Comparison of ENCODE assay signal across 26 cellular contexts in genomic region chr13:63285426-63285825, GRCh38.
A peak's percentile ranks its signal among the peaks of the same experiment; 100 is the strongest.
DNase-seq lines count a peak whose midpoint lies in the region; ATAC-seq, FAIRE-seq and TF ChIP-seq lines count a peak whose summit lies in the region.
"Had no signal": no experiment of that assay in that cellular context is flagged by ENCODE, and none has a peak within 500 bp of the region (broad histone marks: within the 10 kb centered on the region; RNA-seq: fewer than 3 reads in every experiment).

No MANE protein-coding gene starts in this region.

- H3K4me1 ChIP-seq in HEK293 (ENCODE audit: control insufficient read depth, insufficient read depth, low read length) = no peaks in the 10 kb centered on the region
- no peaks in the 10 kb centered on the region for H3K4me1 ChIP-seq in suprapubic skin
- H3K4me1 ChIP-seq: BE2C, BLaER1 had no signal

- no peaks in the 10 kb centered on the region for H3K36me3 ChIP-seq in HEK293 (ENCODE audit: control insufficient read depth in 2 of 2, insufficient read depth in 1 of 2, low read length in 2 of 2)
- H3K36me3 ChIP-seq in suprapubic skin = no peaks in the 10 kb centered on the region
- H3K36me3 ChIP-seq: BE2C, BLaER1 had no signal

- DNase-seq in OCI-M1 (lab: John Stamatoyannopoulos, UW) = peak; percentile 11
- DNase-seq in amniotic epithelial cell (ENCODE audit: low read depth) = peak; percentile 3
- DNase-seq in GF-D8 (lab: John Stamatoyannopoulos, UW) = no peak
- DNase-seq in suprapubic skin (ENCODE audit: low spot score in 2 of 2) = no peak
- DNase-seq: 8988T; ACHN; BE2C; C1 segment of cervical spinal cord; CD4-positive, alpha-beta memory T cell; CD4-positive, CD25-positive, alpha-beta regulatory T cell; CD8-positive, alpha-beta memory T cell; COR-L47; DMS 273 treated with DMSO at 0.1 percent for 48 hours; DMS153; DMS53; DMS79; DND-41; EL had no signal

- no peaks in the 10 kb centered on the region for H3K27me3 ChIP-seq in suprapubic skin
- H3K27me3 ChIP-seq: BE2C, BLaER1 had no signal

- WGBS in suprapubic skin = 82% methylated on average over 1 of the region's 1 CpG

- POLR2A ChIA-PET in HEK293 (lab: Yijun Ruan, JAX) = no interaction called here

- peak; percentile 44 for FAIRE-seq in G401.6 (lab: Jason Lieb, UNC)
- FAIRE-seq: A204.1, GM12878, GM12892, GM18507 had no signal

- CTCF ChIA-PET in HEK293 (lab: Yijun Ruan, JAX) = no interaction called here

- no peak for TF ChIP-seq EP300 in suprapubic skin (IDR thresholded peaks at IDR 0.05)

- H3K4me3 ChIP-seq in HEK293 (ENCODE audit: low read depth, low read length) (no peak overlapping the region), suprapubic skin (no peak overlapping the region)
- H3K4me3 ChIP-seq: BLaER1, GM12878 had no signal

- H3K9me3 ChIP-seq in HEK293 (ENCODE audit: control insufficient read depth, insufficient read depth, low read depth, low read length) = no peaks in the 10 kb centered on the region
- peaks cover 8% of the 10 kb centered on the region for H3K9me3 ChIP-seq in suprapubic skin
- H3K9me3 ChIP-seq: BE2C, BLaER1 had no signal

- TF ChIP-seq CTCF in HEK293 (tag by site-specific recombination; IDR thresholded peaks at IDR 0.05) (no peak), suprapubic skin (IDR thresholded peaks at IDR 0.05) (no peak)

- TF ChIP-seq POLR2A in suprapubic skin (IDR thresholded peaks at IDR 0.05) = no peak

- H3K27ac ChIP-seq in HEK293 (ENCODE audit: extremely low read depth, low read depth, low read length) = no peak overlapping the region
- H3K27ac ChIP-seq in suprapubic skin = no peak overlapping the region
- H3K27ac ChIP-seq: BLaER1 had no signal

- ATAC-seq in GM21423 (IDR thresholded peaks at IDR 0.05; ENCODE audit: unreplicated experiment) = no peak
- ATAC-seq: GM12878 had no signal

TF ChIP-seq in HEK293, 187 proteins besides CTCF, POLR2A, EP300 and RAD21:
- no peak for TF ChIP-seq ZNF214 (tag by site-specific recombination; IDR thresholded peaks at IDR 0.05; ENCODE audit: borderline replicate concordance)
- TF ChIP-seq ZNF707 (tag by site-specific recombination; IDR thresholded peaks at IDR 0.05) = no peak
- no peak for TF ChIP-seq ZFHX2 (tag by site-specific recombination; conservative IDR thresholded peaks at IDR 0.05)
- TF ChIP-seq RBAK (tag by site-specific recombination; IDR thresholded peaks at IDR 0.05) = no peak
- no peak for TF ChIP-seq ZNF544 (tag by site-specific recombination; IDR thresholded peaks at IDR 0.05)
- no peak for TF ChIP-seq ZNF513 (tag by site-specific recombination; IDR thresholded peaks at IDR 0.05)
- TF ChIP-seq ZNF704 (tag by site-specific recombination; IDR thresholded peaks at IDR 0.05) = no peak
- no peak for TF ChIP-seq ZNF830 (tag by site-specific recombination; IDR thresholded peaks at IDR 0.05; ENCODE audit: low read depth)
- no peak for TF ChIP-seq ZNF239 (tag by site-specific recombination; IDR thresholded peaks at IDR 0.05)
- no peak for TF ChIP-seq ZNF843 (tag by site-specific recombination; IDR thresholded peaks at IDR 0.05)
- TF ChIP-seq SETDB1 (IDR thresholded peaks at IDR 0.05; ENCODE audit: insufficient read length, low read length) = peak; percentile 78
- peak; percentile 92 for TF ChIP-seq TRIM28 (IDR thresholded peaks at IDR 0.05; ENCODE audit: borderline replicate concordance, low read length)

Comparison
In these comparisons a context has a peak if more than half of its experiments do, and no peak if none do; other contexts are left out.
1. DNase-seq: peak in OCI-M1 (single experiment) and amniotic epithelial cell (single experiment); none in GF-D8 (single experiment) and suprapubic skin (0 of 2).